In genomic region chr7:144403649-144404061, GRCh38 we compare ENCODE assay signal across 20 cellular contexts. TPM values are rescaled to one million over a fixed set of nuclear protein-coding genes. Genes with fewer than 3 reads are reported as not detected.
"Had no signal": no experiment of that assay in that cellular context is flagged by ENCODE, and none has a peak within 500 bp of the region (broad histone marks: within the 10 kb centered on the region; RNA-seq: fewer than 3 reads in every experiment).

TSS of gene NOBOX (minus strand) at chr7:144403693.

- DNase-seq: KBM-7, MG63, NCI-H1092, NCI-H1105 treated with DMSO at 0.1 percent for 48 hours, NCI-H1417 treated with DMSO at 0.1 percent for 48 hours, NCI-H146, NCI-H1694 treated with DMSO at 0.1 percent for 48 hours, NCI-H1930, NCI-H2081, NCI-H2107, NCI-H2227 treated with DMSO at 0.1 percent for 48 hours, NCI-H510A, NCI-H524 treated with DMSO at 0.1 percent for 48 hours, NCI-H69, NCI-H774, SHP77 had no signal

- H3K36me3 ChIP-seq: MG63 had no signal

- ATAC-seq: Panc1, SK-N-SH treated with all-trans-retinoic acid at 6 μM for 48 hours had no signal

- H3K9me3 ChIP-seq: MG63 had no signal

- H3K4me3 ChIP-seq: MG63 had no signal

- H3K27me3 ChIP-seq: MG63 had no signal

- H3K27ac ChIP-seq: RWPE1 had no signal

RNA-seq across cellular contexts. Expression of gene NOBOX, which starts in this region (rescaled TPM):
- total RNA-seq: HT-29 had no signal
